ENCODE assay signal across 1 cellular context in genomic region chr1:149927535-149928387, GRCh38.
TF ChIP-seq lines count a peak whose summit lies in the region.

Gene SF3B4, minus strand, starts transcription at chr1:149927803. Its CDS starts 44 bp downstream, at chr1:149927759.

TF ChIP-seq in WTC11, 78 proteins besides CTCF, POLR2A, EP300 and RAD21 (continued from another document and continues in another):
- 0 out of 2 replicates have a peak, but pooled peaks have one; percentile 3 for TF ChIP-seq PRDM15 (CRISPR knock-in tag; IDR thresholded peaks at IDR 0.05)
- peak; percentile 90 for TF ChIP-seq GABPB1 (CRISPR knock-in tag; IDR thresholded peaks at IDR 0.05)
- no peak for TF ChIP-seq GRHL2 (CRISPR knock-in tag; IDR thresholded peaks at IDR 0.05; ENCODE audit: insufficient replicate concordance, severe bottlenecking)
- no peak for TF ChIP-seq MXD4 (CRISPR knock-in tag; IDR thresholded peaks at IDR 0.05; ENCODE audit: borderline replicate concordance)
- no peak for TF ChIP-seq ATF1 (CRISPR knock-in tag; IDR thresholded peaks at IDR 0.05)
- TF ChIP-seq ZNF671 (CRISPR knock-in tag; IDR thresholded peaks at IDR 0.05), result no peak
- no peak for TF ChIP-seq ZNF423 (CRISPR knock-in tag; IDR thresholded peaks at IDR 0.05)
- TF ChIP-seq ARID4B (CRISPR knock-in tag; IDR thresholded peaks at IDR 0.05; ENCODE audit: borderline replicate concordance), result no peak
- TF ChIP-seq FOXK1 (CRISPR knock-in tag; IDR thresholded peaks at IDR 0.05), result peak; percentile 53; the same call in 1 of the 2 replicates
- no peak for TF ChIP-seq ZNF121 (CRISPR knock-in tag; IDR thresholded peaks at IDR 0.05)
- TF ChIP-seq AFF4 (CRISPR knock-in tag; IDR thresholded peaks at IDR 0.05; ENCODE audit: borderline replicate concordance), result no peak
- no peak for TF ChIP-seq ZNF512 (CRISPR knock-in tag; IDR thresholded peaks at IDR 0.05; ENCODE audit: borderline replicate concordance)
- no peak for TF ChIP-seq ERG (CRISPR knock-in tag; IDR thresholded peaks at IDR 0.05)
- TF ChIP-seq ZNF396 (CRISPR knock-in tag; IDR thresholded peaks at IDR 0.05; ENCODE audit: borderline replicate concordance), result no peak
- TF ChIP-seq GTF2I (CRISPR knock-in tag; conservative IDR thresholded peaks at IDR 0.05), result no peak
- TF ChIP-seq ZBTB21 (CRISPR knock-in tag; IDR thresholded peaks at IDR 0.05; ENCODE audit: borderline replicate concordance), result peak; percentile 68; the same call in 1 of the 2 replicates
- TF ChIP-seq ATF6 (CRISPR knock-in tag; IDR thresholded peaks at IDR 0.05), result no peak
- TF ChIP-seq ZNF219 (CRISPR knock-in tag; IDR thresholded peaks at IDR 0.05; ENCODE audit: borderline replicate concordance), result no peak
- TF ChIP-seq TEAD1 (CRISPR knock-in tag; IDR thresholded peaks at IDR 0.05), result peak; percentile 80; the same call in 1 of the 2 replicates
- peak; percentile 98 for TF ChIP-seq SP1 (CRISPR knock-in tag; conservative IDR thresholded peaks at IDR 0.05)
- TF ChIP-seq E2F5 (CRISPR knock-in tag; IDR thresholded peaks at IDR 0.05), result peak; percentile 84; the same call in 1 of the 2 replicates
- TF ChIP-seq CDX4 (CRISPR knock-in tag; IDR thresholded peaks at IDR 0.05; ENCODE audit: borderline replicate concordance), result no peak
- no peak for TF ChIP-seq JUN (CRISPR knock-in tag; IDR thresholded peaks at IDR 0.05)
- no peak for TF ChIP-seq ZNF532 (CRISPR knock-in tag; IDR thresholded peaks at IDR 0.05; ENCODE audit: borderline replicate concordance)
- TF ChIP-seq E2F4 (CRISPR knock-in tag; IDR thresholded peaks at IDR 0.05; ENCODE audit: borderline replicate concordance, low read depth), result no peak
- TF ChIP-seq ZNF138 (CRISPR knock-in tag; conservative IDR thresholded peaks at IDR 0.05), result no peak
